In genomic region chr17:5055543-5055942, GRCh38 we compare ENCODE assay signal across 1 cellular context.
A peak's percentile ranks its signal among the peaks of the same experiment; 100 is the strongest.
TF ChIP-seq lines count a peak whose summit lies in the region.

No MANE protein-coding gene starts in this region.

TF ChIP-seq in K562, 482 proteins besides CTCF, POLR2A, EP300 and RAD21:
- TF ChIP-seq ZNF165 (CRISPR knock-in tag; IDR thresholded peaks at IDR 0.05; ENCODE audit: borderline replicate concordance) = no peak
- peak; percentile 43 for TF ChIP-seq HCFC1 (IDR thresholded peaks at IDR 0.05; ENCODE audit: low read depth, low read length)
- TF ChIP-seq CC2D1A (IDR thresholded peaks at IDR 0.05) = peak; percentile 51
- peak; percentile 61 for TF ChIP-seq CTCFL (IDR thresholded peaks at IDR 0.05; ENCODE audit: borderline replicate concordance, insufficient read depth, low read depth, low read length, poor library complexity, severe bottlenecking)
- no peak for TF ChIP-seq NFE2L1 (tag; IDR thresholded peaks at IDR 0.05; ENCODE audit: borderline replicate concordance, low read depth)
- no peak for TF ChIP-seq KDM4B (IDR thresholded peaks at IDR 0.05; ENCODE audit: borderline replicate concordance in 2 of 2, low read depth in 1 of 2)
- 0 out of 2 replicates have a peak, but pooled peaks have one; percentile 29 for TF ChIP-seq NR2C1 (IDR thresholded peaks at IDR 0.05)
- TF ChIP-seq NR2C1 (tag; IDR thresholded peaks at IDR 0.05) = no peak
- no peak for TF ChIP-seq IRF2 (CRISPR knock-in tag; IDR thresholded peaks at IDR 0.05)
- 0 out of 3 replicates have a peak, but pooled peaks of 1 of the 2 experiments have one; percentile 47 for TF ChIP-seq CBX3 (IDR thresholded peaks at IDR 0.05; ENCODE audit: borderline replicate concordance in 1 of 2, low read length in 2 of 2)
- TF ChIP-seq SP2 (IDR thresholded peaks at IDR 0.05; ENCODE audit: extremely low read depth, low read depth, low read length, poor library complexity, severe bottlenecking) = peak; percentile 96
- peak; percentile 65; the same call in 1 of the 2 replicates for TF ChIP-seq THAP12 (CRISPR knock-in tag; IDR thresholded peaks at IDR 0.05)
- no peak for TF ChIP-seq POLR2B (IDR thresholded peaks at IDR 0.05; ENCODE audit: low read depth, partially characterized antibody)
- 0 out of 2 replicates have a peak, but pooled peaks have one; percentile 12 for TF ChIP-seq JUND (IDR thresholded peaks at IDR 0.05; ENCODE audit: borderline replicate concordance, low read depth, low read length)
- TF ChIP-seq JUND (tag; IDR thresholded peaks at IDR 0.05; ENCODE audit: borderline replicate concordance, low read depth, low read length) = no peak
- TF ChIP-seq ZNF282 (CRISPR knock-in tag; IDR thresholded peaks at IDR 0.05) = no peak
- TF ChIP-seq CHAMP1 (IDR thresholded peaks at IDR 0.05) = peak; percentile 73
- peak; percentile 91 for TF ChIP-seq SNIP1 (IDR thresholded peaks at IDR 0.05; ENCODE audit: low read depth)
TF ChIP-seq in K562: peak in this region for 10.
